1 cellular context compared by ENCODE assay signal in genomic region chr22:18078329-18079041, GRCh38.
TF ChIP-seq lines count a peak whose summit lies in the region.

No MANE protein-coding gene starts in this region.

TF ChIP-seq in endothelial cell of umbilical vein, 7 proteins besides CTCF, POLR2A, EP300 and RAD21 (continued from another document):
- TF ChIP-seq GATA2 (IDR thresholded peaks at IDR 0.05; ENCODE audit: insufficient read depth, insufficient read length, low read depth, low read length), result no peak
